ENCODE assay signal across 21 cellular contexts in genomic region chr5:135106610-135107009, GRCh38.
DNase-seq lines count a peak whose midpoint lies in the region; ATAC-seq, FAIRE-seq and TF ChIP-seq lines count a peak whose summit lies in the region.
"Had no signal": no experiment of that assay in that cellular context is flagged by ENCODE, and none has a peak within 500 bp of the region (broad histone marks: within the 10 kb centered on the region; RNA-seq: fewer than 3 reads in every experiment).

No MANE protein-coding gene starts in this region.

- CTCF ChIA-PET in HepG2 (lab: Yijun Ruan, JAX; ENCODE audit: low intra/inter-chr PET ratio, low total read pairs): no interaction called here

- WGBS in HepG2 (ENCODE audit: low lambda C conversion rate): 93% methylated on average over 2 of the region's 2 CpGs
- WGBS in right lobe of liver (ENCODE audit: insufficient coverage, low coverage, low lambda C conversion rate, missing lambda C conversion rate): 82% methylated on average over 2 of the region's 2 CpGs

- no peaks in the 10 kb centered on the region for H3K4me1 Mint-ChIP-seq in activated T-cell treated with anti-CD3 and anti-CD28 coated beads, Interleukin-2, amount 50 U/mL, for 72 hours (ENCODE audit: low read depth)

- H3K36me3 ChIP-seq in HepG2 (replicated peaks in 1 of 2; ENCODE audit: control insufficient read depth in 1 of 2, insufficient read depth in 2 of 2, low read length in 2 of 2): no peaks in the 10 kb centered on the region
- H3K36me3 ChIP-seq in right lobe of liver: no peaks in the 10 kb centered on the region
- H3K36me3 ChIP-seq in RWPE2 (ENCODE audit: low read depth): no peaks in the 10 kb centered on the region
- no peaks in the 10 kb centered on the region for H3K36me3 ChIP-seq in upper lobe of right lung
- H3K36me3 ChIP-seq: HAP-1 had no signal

- H3K9me3 ChIP-seq in HepG2 (ENCODE audit: low read length) (no peaks in the 10 kb centered on the region), right lobe of liver (no peaks in the 10 kb centered on the region), RWPE2 (ENCODE audit: severe bottlenecking) (no peaks in the 10 kb centered on the region), upper lobe of right lung (no peaks in the 10 kb centered on the region)
- H3K9me3 ChIP-seq: HAP-1 had no signal

- no peaks in the 10 kb centered on the region for H3K79me2 ChIP-seq in HepG2 (ENCODE audit: insufficient read depth, low read length)

- FAIRE-seq in HepG2 (lab: Jason Lieb, UNC): no peak
- FAIRE-seq: GM12892, GM19239, HTR-8/SVneo, RCC 7860 had no signal

- H3K9ac ChIP-seq in HepG2 (ENCODE audit: insufficient read depth, low read depth, low read length): no peak overlapping the region

- H4K20me1 ChIP-seq in HepG2 (ENCODE audit: insufficient read depth, low read length): no peaks in the 10 kb centered on the region

- no peak for TF ChIP-seq RAD21 in HepG2 (CRISPR knock-in tag; IDR thresholded peaks at IDR 0.05)

- POLR2A ChIA-PET in HepG2 (lab: Yijun Ruan, JAX): no interaction called here

- TF ChIP-seq POLR2A in HepG2 (IDR thresholded peaks at IDR 0.05; ENCODE audit: insufficient read depth in 1 of 2, low read depth in 2 of 2, low read length in 2 of 2) (no peak), right lobe of liver (IDR thresholded peaks at IDR 0.05) (no peak)

- H3K27me3 ChIP-seq in HepG2 (ENCODE audit: control insufficient read depth in 1 of 2, insufficient read depth in 2 of 2, low read length in 2 of 2) (no peaks in the 10 kb centered on the region), right lobe of liver (no peaks in the 10 kb centered on the region), RWPE2 (ENCODE audit: insufficient read depth, poor library complexity, severe bottlenecking) (no peaks in the 10 kb centered on the region), upper lobe of right lung (no peaks in the 10 kb centered on the region)

- no peak overlapping the region for H3K4me3 Mint-ChIP-seq in activated T-cell treated with anti-CD3 and anti-CD28 coated beads, Interleukin-2, amount 50 U/mL, for 72 hours
- H3K4me3 Mint-ChIP-seq: CD4-positive, alpha-beta T cell had no signal

- TF ChIP-seq CTCF in HepG2 (CRISPR knock-in tag; IDR thresholded peaks at IDR 0.05): no peak
- TF ChIP-seq CTCF in right lobe of liver (IDR thresholded peaks at IDR 0.05): no peak
- TF ChIP-seq CTCF in RWPE2 (IDR thresholded peaks at IDR 0.05; ENCODE audit: poor library complexity, severe bottlenecking): no peak
- no peak for TF ChIP-seq CTCF in upper lobe of right lung (IDR thresholded peaks at IDR 0.05)

- TF ChIP-seq EP300 in HepG2 (IDR thresholded peaks at IDR 0.05; ENCODE audit: low read depth in 2 of 2, low read length in 2 of 2): no peak
- no peak for TF ChIP-seq EP300 in HepG2 (CRISPR knock-in tag; IDR thresholded peaks at IDR 0.05; ENCODE audit: borderline replicate concordance)

- DNase-seq in HepG2 (ENCODE audit: low spot score) (no peak), right lobe of liver (no peak), RWPE2 (ENCODE audit: low spot score) (no peak), upper lobe of right lung (peak; percentile 26), caudate nucleus (lab: John Stamatoyannopoulos, UW) (no peak)
- no peak for DNase-seq in activated T-cell treated with anti-CD3 and anti-CD28 coated beads, Interleukin-2, amount 50 U/mL, for 72 hours
- DNase-seq in stimulated activated CD4-positive, alpha-beta T cell treated with anti-CD3 and anti-CD28 coated beads, Interleukin-4, amount 100 ng/mL, for 1 hour: no peak
- DNase-seq: Calu3; CD4-positive, alpha-beta T cell; GDM1; KBM-7; NCI-H1105 treated with DMSO at 0.1 percent for 48 hours; NCI-H187 treated with DMSO at 0.1 percent for 48 hours; NCI-H2171 treated with DMSO at 0.1 percent for 48 hours; NCI-H510A treated with DMSO at 0.1 percent for 48 hours had no signal

- peaks cover 11% of the 10 kb centered on the region for H3K27me3 Mint-ChIP-seq in activated T-cell treated with anti-CD3 and anti-CD28 coated beads, Interleukin-2, amount 50 U/mL, for 72 hours (ENCODE audit: low read depth)
- H3K27me3 Mint-ChIP-seq: CD4-positive, alpha-beta T cell had no signal

- H3K4me3 ChIP-seq in HepG2 (replicated peaks in 1 of 3; ENCODE audit: insufficient read depth in 1 of 3, low read depth in 2 of 3, low read length in 3 of 3) (no peak overlapping the region), right lobe of liver (no peak overlapping the region), RWPE2 (ENCODE audit: severe bottlenecking) (no peak overlapping the region), upper lobe of right lung (no peak overlapping the region)
- H3K4me3 ChIP-seq: HAP-1 had no signal

- H3K4me2 ChIP-seq in HepG2 (ENCODE audit: low read depth, low read length): no peak overlapping the region

- no peaks in the 10 kb centered on the region for H3K9me3 Mint-ChIP-seq in activated T-cell treated with anti-CD3 and anti-CD28 coated beads, Interleukin-2, amount 50 U/mL, for 72 hours
- H3K9me3 Mint-ChIP-seq: CD4-positive, alpha-beta T cell had no signal

- no peak overlapping the region for H2AFZ ChIP-seq in HepG2 (ENCODE audit: low read length)

- ATAC-seq in HepG2: no peak
- no peak for ATAC-seq in right lobe of liver
- peak; percentile 88 for ATAC-seq in RWPE2 (ENCODE audit: low read depth)
- peak; percentile 68 for ATAC-seq in esophagus mucosa
- ATAC-seq in upper lobe of right lung: no peak
- no peak for ATAC-seq in activated T-cell treated with anti-CD3 and anti-CD28 coated beads, Interleukin-2, amount 50 U/mL, for 72 hours (replicated peaks in 1 of 2)

- intact Hi-C loops in HepG2 (cut with micrococcal nuclease; ENCODE audit: unreplicated experiment): no loop called here
- intact Hi-C loops in right lobe of liver (cut with DNase I): no loop called here
- intact Hi-C loops in upper lobe of right lung (cut with DNase I): no loop called here

- in situ Hi-C loops in HepG2 (cut with HindIII; ENCODE audit: extremely low pct_ligation_motif_present, low pct_unique_long_range_greater_than_20kb): no loop called here

- H3K27ac ChIP-seq in HepG2 (ENCODE audit: extremely low read length, insufficient read depth, low read length) (no peak overlapping the region), right lobe of liver (no peak overlapping the region), RWPE2 (ENCODE audit: poor library complexity, severe bottlenecking) (peak overlapping the region; percentile 51), upper lobe of right lung (no peak overlapping the region), caudate nucleus (ENCODE audit: low read depth, low read length) (no peak overlapping the region)

- H3K27ac Mint-ChIP-seq in activated T-cell treated with anti-CD3 and anti-CD28 coated beads, Interleukin-2, amount 50 U/mL, for 72 hours: no peak overlapping the region
- H3K27ac Mint-ChIP-seq: CD4-positive, alpha-beta T cell had no signal

- H3K36me3 Mint-ChIP-seq in activated T-cell treated with anti-CD3 and anti-CD28 coated beads, Interleukin-2, amount 50 U/mL, for 72 hours (ENCODE audit: insufficient read depth in 2 of 2): no peaks in the 10 kb centered on the region

- H3K4me1 ChIP-seq in HepG2 (ENCODE audit: insufficient read depth, low read length) (peaks cover 12% of the 10 kb centered on the region), right lobe of liver (no peaks in the 10 kb centered on the region), RWPE2 (ENCODE audit: insufficient read depth, poor library complexity, severe bottlenecking) (peaks cover 22% of the 10 kb centered on the region), upper lobe of right lung (peaks cover 6% of the 10 kb centered on the region)
- H3K4me1 ChIP-seq: HAP-1 had no signal

- no TSS peak for BruUV-seq in HepG2 (replicated peaks; lab: Mats Ljungman, UMichigan)

TF ChIP-seq in HepG2, 621 proteins besides CTCF, POLR2A, EP300 and RAD21:
- TF ChIP-seq ZNF75D (CRISPR knock-in tag; IDR thresholded peaks at IDR 0.05; ENCODE audit: borderline replicate concordance): no peak
- peak; percentile 50; the same call in 1 of the 2 replicates for TF ChIP-seq ZNF652 (CRISPR knock-in tag; IDR thresholded peaks at IDR 0.05; ENCODE audit: borderline replicate concordance, low read depth)
- TF ChIP-seq DNMT3B (CRISPR knock-in tag; conservative IDR thresholded peaks at IDR 0.05): no peak
- no peak for TF ChIP-seq SCMH1 (CRISPR knock-in tag; IDR thresholded peaks at IDR 0.05; ENCODE audit: borderline replicate concordance)

Comparison
In these comparisons a context has a peak if more than half of its experiments do, and no peak if none do; other contexts are left out.
1. ATAC-seq: peak in RWPE2 (single experiment) and esophagus mucosa (single experiment); none in HepG2 (single experiment), right lobe of liver (0 of 4), upper lobe of right lung (single experiment) and activated T-cell treated with anti-CD3 and anti-CD28 coated beads, Interleukin-2, amount 50 U/mL, for 72 hours (0 of 2).